Comparison of ENCODE assay signal across 16 cellular contexts in genomic region chr10:81978238-81978637, GRCh38.
A peak's percentile ranks its signal among the peaks of the same experiment; 100 is the strongest.
DNase-seq lines count a peak whose midpoint lies in the region; ATAC-seq, FAIRE-seq and TF ChIP-seq lines count a peak whose summit lies in the region.
"Had no signal": no experiment of that assay in that cellular context is flagged by ENCODE, and none has a peak within 500 bp of the region (broad histone marks: within the 10 kb centered on the region; RNA-seq: fewer than 3 reads in every experiment).

No MANE protein-coding gene starts in this region.

- no peak overlapping the region for H3K27ac ChIP-seq in small intestine (ENCODE audit: low read depth in 1 of 2, low read length in 1 of 2)
- H3K27ac ChIP-seq: brain microvascular endothelial cell had no signal

- no peak for ATAC-seq in SK-N-SH treated with all-trans-retinoic acid at 6 μM for 48 hours
- ATAC-seq in HG02938 (IDR thresholded peaks at IDR 0.05; ENCODE audit: unreplicated experiment): no peak
- ATAC-seq in HG02870 (IDR thresholded peaks at IDR 0.05; ENCODE audit: unreplicated experiment): no peak
- ATAC-seq: activated T-cell treated with anti-CD3 and anti-CD28 coated beads, Interleukin-2, amount 50 U/mL, for 72 hours had no signal

- H3K27me3 ChIP-seq in small intestine (ENCODE audit: control insufficient read depth in 2 of 2, insufficient read depth in 2 of 2, low read length in 2 of 2): no peaks in the 10 kb centered on the region
- H3K27me3 ChIP-seq: brain microvascular endothelial cell had no signal

- no peak for TF ChIP-seq EP300 in Ishikawa (IDR thresholded peaks at IDR 0.05; ENCODE audit: borderline replicate concordance)

- no peaks in the 10 kb centered on the region for H3K9me3 ChIP-seq in small intestine (ENCODE audit: control insufficient read depth, low read depth)

- TF ChIP-seq CTCF in fibroblast of pulmonary artery (IDR thresholded peaks at IDR 0.05; ENCODE audit: low read length, missing control alignments): no peak

- no peak overlapping the region for H3K4me3 ChIP-seq in fibroblast of pulmonary artery (replicated peaks; ENCODE audit: low read depth, low read length)
- no peak overlapping the region for H3K4me3 ChIP-seq in small intestine (ENCODE audit: low read depth in 1 of 2, low read length in 2 of 2)
- H3K4me3 ChIP-seq: smooth muscle cell had no signal

- no peak for TF ChIP-seq RAD21 in Ishikawa (IDR thresholded peaks at IDR 0.05; ENCODE audit: low read depth)

- DNase-seq in A172 (ENCODE audit: low spot score): peak; percentile 48
- peak; percentile 69 for DNase-seq in fibroblast of pulmonary artery (ENCODE audit: low read depth)
- no peak for DNase-seq in NCI-H1436 treated with DMSO at 0.1 percent for 48 hours (lab: John Stamatoyannopoulos, UW)
- no peak for DNase-seq in small intestine
- DNase-seq: activated CD4-positive, alpha-beta T cell treated with anti-CD3 and anti-CD28 coated beads for 1 hour; activated T-cell treated with anti-CD3 and anti-CD28 coated beads, Interleukin-2, amount 50 U/mL, for 72 hours; AML-193; brain microvascular endothelial cell; GF-D8; islet precursor cell; naive B cell had no signal

- WGBS in small intestine, 3 donors: 57 to 69% (median 62%) methylated on average over 2 of the region's 2 CpGs

- H3K36me3 ChIP-seq in small intestine (ENCODE audit: control insufficient read depth in 2 of 2, insufficient read depth in 2 of 2, low read length in 2 of 2): no peaks in the 10 kb centered on the region
- H3K36me3 ChIP-seq: brain microvascular endothelial cell had no signal

- H3K4me1 ChIP-seq in small intestine (ENCODE audit: control insufficient read depth in 2 of 2, insufficient read depth in 1 of 2, low read depth in 1 of 2, low read length in 1 of 2): no peaks in the 10 kb centered on the region

- no peak for FAIRE-seq in small intestine (lab: Jason Lieb, UNC)

TF ChIP-seq in Ishikawa, 13 proteins besides CTCF, POLR2A, EP300 and RAD21:
- TF ChIP-seq REST (IDR thresholded peaks at IDR 0.05; ENCODE audit: low read depth): peak; percentile 85
- TF ChIP-seq TEAD4 (IDR thresholded peaks at IDR 0.05): no peak

TF ChIP-seq in SK-N-SH treated with all-trans-retinoic acid at 6 μM for 48 hours, 23 proteins besides CTCF, POLR2A, EP300 and RAD21:
- TF ChIP-seq PATZ1 (CRISPR knock-in tag; IDR thresholded peaks at IDR 0.05; ENCODE audit: borderline replicate concordance) (no peak), ZNF8 (CRISPR knock-in tag; IDR thresholded peaks at IDR 0.05) (no peak), SNAI2 (CRISPR knock-in tag; IDR thresholded peaks at IDR 0.05) (peak; percentile 89), ISL1 (CRISPR knock-in tag; IDR thresholded peaks at IDR 0.05) (peak; percentile 48), ZFP3 (CRISPR knock-in tag; IDR thresholded peaks at IDR 0.05) (peak; percentile 38; the same call in 1 of the 2 replicates), ZNF565 (CRISPR knock-in tag; conservative IDR thresholded peaks at IDR 0.05; ENCODE audit: low read depth) (no peak), CSDC2 (CRISPR knock-in tag; IDR thresholded peaks at IDR 0.05) (peak; percentile 93), PPARA (CRISPR knock-in tag; IDR thresholded peaks at IDR 0.05; ENCODE audit: borderline replicate concordance) (0 out of 2 replicates have a peak, but pooled peaks have one; percentile 32)

Comparison
In these comparisons a context has a peak if more than half of its experiments do, and no peak if none do; other contexts are left out.
1. DNase-seq: peak in A172 (single experiment) and fibroblast of pulmonary artery (single experiment); none in NCI-H1436 treated with DMSO at 0.1 percent for 48 hours (single experiment) and small intestine (single experiment).